In genomic region chr14:103186894-103187586, GRCh38 we compare ENCODE assay signal across 19 cellular contexts.
DNase-seq lines count a peak whose midpoint lies in the region; ATAC-seq, FAIRE-seq and TF ChIP-seq lines count a peak whose summit lies in the region.
"Had no signal": no experiment of that assay in that cellular context is flagged by ENCODE, and none has a peak within 500 bp of the region (broad histone marks: within the 10 kb centered on the region; RNA-seq: fewer than 3 reads in every experiment).

No MANE protein-coding gene starts in this region.

- no peaks in the 10 kb centered on the region for H3K27me3 ChIP-seq in pancreas

- ATAC-seq in pancreas (peak in 3 of 4 donors; percentile 50 to 70 (median 64)), GM21423 (IDR thresholded peaks at IDR 0.05; ENCODE audit: unreplicated experiment) (no peak), GM18909 (IDR thresholded peaks at IDR 0.05; ENCODE audit: poor library complexity, unreplicated experiment) (no peak), HG02884 (IDR thresholded peaks at IDR 0.05; ENCODE audit: unreplicated experiment) (no peak)
- ATAC-seq: heart right ventricle had no signal

- intact Hi-C loops in kidney (cut with DNase I), result no loop called here
- intact Hi-C loops in pancreas (cut with DNase I), result loop anchor here in 2 of 3 donors (10.0 kb wide), 1 partner anchor 82 kb away; no protein-coding TSS in a partner anchor

- FAIRE-seq in G401.6 (lab: Jason Lieb, UNC) (peak; percentile 88), kidney (lab: Jason Lieb, UNC) (no peak), pancreas (lab: Jason Lieb, UNC) (no peak)

- H3K4me3 ChIP-seq in kidney (ENCODE audit: low read length in 2 of 2) (no peak overlapping the region), pancreas (no peak overlapping the region)
- H3K4me3 ChIP-seq: dorsolateral prefrontal cortex, heart right ventricle had no signal

- H3K36me3 ChIP-seq in kidney (ENCODE audit: control insufficient read depth in 1 of 2, insufficient read depth in 2 of 2, low read length in 2 of 2) (no peaks in the 10 kb centered on the region), pancreas (no peaks in the 10 kb centered on the region)
- H3K36me3 ChIP-seq: heart right ventricle had no signal

- H3K4me1 ChIP-seq in kidney (ENCODE audit: control insufficient read depth in 1 of 2, insufficient read depth in 1 of 2, low read depth in 1 of 2, low read length in 2 of 2), result peaks cover 9 to 11% of the 10 kb centered on the region in 2 donors
- H3K4me1 ChIP-seq in pancreas, result peaks cover 0 to 2% (median 0%) of the 10 kb centered on the region in 3 donors

- no peaks in the 10 kb centered on the region for H3K9me3 ChIP-seq in kidney (ENCODE audit: control insufficient read depth in 1 of 2, low read length in 2 of 2)
- H3K9me3 ChIP-seq in pancreas, result no peaks in the 10 kb centered on the region
- H3K9me3 ChIP-seq: heart right ventricle, SK-N-SH had no signal

- peak overlapping the region; percentile 5 to 39 for H3K27ac ChIP-seq in kidney (ENCODE audit: low read depth in 2 of 2, low read length in 2 of 2)
- peak overlapping the region in 1 of 4 donors; percentile 24 for H3K27ac ChIP-seq in pancreas
- H3K27ac ChIP-seq: dorsolateral prefrontal cortex, heart right ventricle had no signal

- H3K9ac ChIP-seq in kidney (ENCODE audit: low read length in 2 of 2), result no peak overlapping the region
- H3K9ac ChIP-seq: SK-N-SH had no signal

- TF ChIP-seq CTCF in kidney (IDR thresholded peaks at IDR 0.05; ENCODE audit: borderline replicate concordance, extremely low read depth, insufficient read depth), result no peak
- no peak for TF ChIP-seq CTCF in pancreas (IDR thresholded peaks at IDR 0.05)

- 41 to 42% methylated on average over 12 of the region's 12 CpGs for WGBS in pancreas, 2 donors

- DNase-seq in SW480 (ENCODE audit: low spot score) (peak; percentile 57), kidney (no peak), pancreas (peak in 1 of 6 donors; percentile 39), NCI-H1092 treated with DMSO at 0.1 percent for 48 hours (lab: John Stamatoyannopoulos, UW) (no peak)
- DNase-seq: activated CD4-positive, alpha-beta T cell treated with anti-CD3 and anti-CD28 coated beads, Interleukin-2, amount 10 ng/mL, durations not matched to agents 24 days and 14 days; activated CD8-positive, alpha-beta memory T cell treated with anti-CD3 and anti-CD28 coated beads, Interleukin-2, amount 50 U/mL, for 48 hours; activated naive CD4-positive, alpha-beta T cell; CD4-positive, alpha-beta T cell; DND-41; dorsolateral prefrontal cortex; heart right ventricle; NCI-H2081; NCI-H524 treated with DMSO at 0.1 percent for 48 hours; OCI-M1 had no signal

Comparison
In these comparisons a context has a peak if more than half of its experiments do, and no peak if none do; other contexts are left out.
1. ATAC-seq: peak in pancreas (3 of 4); none in GM21423 (single experiment), GM18909 (single experiment) and HG02884 (single experiment).